14 cellular contexts compared by ENCODE assay signal in genomic region chr4:6032249-6033244, GRCh38. TPM values are rescaled to one million over a fixed set of nuclear protein-coding genes. Genes with fewer than 3 reads are reported as not detected.
DNase-seq lines count a peak whose midpoint lies in the region; ATAC-seq, FAIRE-seq and TF ChIP-seq lines count a peak whose summit lies in the region.
"Had no signal": no experiment of that assay in that cellular context is flagged by ENCODE, and none has a peak within 500 bp of the region (broad histone marks: within the 10 kb centered on the region; RNA-seq: fewer than 3 reads in every experiment).

No MANE protein-coding gene starts in this region.

- H3K27ac Mint-ChIP-seq in natural killer cell: no peak overlapping the region
- H3K27ac Mint-ChIP-seq: activated CD8-positive, alpha-beta memory T cell treated with anti-CD3 and anti-CD28 coated beads, Interleukin-2, amount 10 ng/mL, durations not matched to agents 7 days and 5 days; T-helper 17 cell had no signal

- no peaks in the 10 kb centered on the region for H3K36me3 Mint-ChIP-seq in natural killer cell

- no peaks in the 10 kb centered on the region for H3K9me3 Mint-ChIP-seq in natural killer cell
- H3K9me3 Mint-ChIP-seq: neural crest cell had no signal

- intact Hi-C loops in natural killer cell (cut with micrococcal nuclease): no loop called here
- intact Hi-C loops in Right ventricle myocardium superior (cut with DNase I): no loop called here

- H3K27me3 Mint-ChIP-seq in natural killer cell (ENCODE audit: low read depth in 2 of 2): peaks cover 0 to 4% of the 10 kb centered on the region in 2 donors
- H3K27me3 Mint-ChIP-seq: activated CD8-positive, alpha-beta memory T cell treated with anti-CD3 and anti-CD28 coated beads, Interleukin-2, amount 10 ng/mL, durations not matched to agents 7 days and 5 days had no signal

- no peak for ATAC-seq in natural killer cell
- ATAC-seq in Right ventricle myocardium superior (ENCODE audit: poor library complexity): no peak
- ATAC-seq: activated CD8-positive, alpha-beta memory T cell treated with anti-CD3 and anti-CD28 coated beads, Interleukin-2, amount 10 ng/mL, durations not matched to agents 7 days and 5 days; T-helper 17 cell had no signal

- no peak for TF ChIP-seq CTCF in natural killer cell (IDR thresholded peaks at IDR 0.05)

- FAIRE-seq in frontal cortex (lab: Jason Lieb, UNC): no peak
- FAIRE-seq: GM18507 had no signal

- no peak overlapping the region for H3K4me3 Mint-ChIP-seq in natural killer cell
- H3K4me3 Mint-ChIP-seq: activated CD8-positive, alpha-beta memory T cell treated with anti-CD3 and anti-CD28 coated beads, Interleukin-2, amount 10 ng/mL, durations not matched to agents 7 days and 5 days; neural crest cell; T-helper 17 cell had no signal

- DNase-seq in H4 (ENCODE audit: low spot score) (peak; percentile 90), NCI-H446 treated with DMSO at 0.1 percent for 48 hours (lab: John Stamatoyannopoulos, UW) (peak; percentile 59), frontal cortex (ENCODE audit: low spot score in 2 of 2) (peak; percentile 41 to 64), pons (ENCODE audit: low spot score) (peak; percentile 75), natural killer cell (no peak), NCI-H524 (lab: John Stamatoyannopoulos, UW) (no peak), DMS114 treated with DMSO at 0.1 percent for 48 hours (lab: John Stamatoyannopoulos, UW; ENCODE audit: unreplicated experiment) (no peak), Right ventricle myocardium superior (no peak)
- DNase-seq: activated CD8-positive, alpha-beta memory T cell treated with anti-CD3 and anti-CD28 coated beads, Interleukin-2, amount 10 ng/mL, durations not matched to agents 7 days and 5 days; Caco-2; stimulated activated CD4-positive, alpha-beta T cell treated with anti-CD3 and anti-CD28 coated beads, Interleukin-4, amount 100 ng/mL, for 4 hours; T-helper 17 cell had no signal

- H3K4me1 Mint-ChIP-seq in natural killer cell: no peaks in the 10 kb centered on the region
- H3K4me1 Mint-ChIP-seq: activated CD8-positive, alpha-beta memory T cell treated with anti-CD3 and anti-CD28 coated beads, Interleukin-2, amount 10 ng/mL, durations not matched to agents 7 days and 5 days had no signal

RNA-seq across cellular contexts. Expression of gene C4orf50, which starts 14.3 kb away (rescaled TPM):
- 0.02 TPM in 2 replicates for total RNA-seq in H4 (2014; rRNA removed; shearing (Covaris generic))
- total RNA-seq in frontal cortex: 12.2 TPM
- 1 to 10 TPM in 2 of 3 donors, under 1 TPM in 1; 0.63 to 2.7 (median 1.8) TPM for total RNA-seq in natural killer cell
- not detected for total RNA-seq in Right ventricle myocardium superior
- total RNA-seq: Caco-2 had no signal

Comparison
In these comparisons a context has a peak if more than half of its experiments do, and no peak if none do; other contexts are left out.
1. DNase-seq: peak in H4 (single experiment), NCI-H446 treated with DMSO at 0.1 percent for 48 hours (single experiment), frontal cortex (2 of 2) and pons (single experiment); none in natural killer cell (single experiment), NCI-H524 (0 of 2), DMS114 treated with DMSO at 0.1 percent for 48 hours (single experiment) and Right ventricle myocardium superior (single experiment).